2 cellular contexts compared by ENCODE assay signal in the genomic region with DNA sequence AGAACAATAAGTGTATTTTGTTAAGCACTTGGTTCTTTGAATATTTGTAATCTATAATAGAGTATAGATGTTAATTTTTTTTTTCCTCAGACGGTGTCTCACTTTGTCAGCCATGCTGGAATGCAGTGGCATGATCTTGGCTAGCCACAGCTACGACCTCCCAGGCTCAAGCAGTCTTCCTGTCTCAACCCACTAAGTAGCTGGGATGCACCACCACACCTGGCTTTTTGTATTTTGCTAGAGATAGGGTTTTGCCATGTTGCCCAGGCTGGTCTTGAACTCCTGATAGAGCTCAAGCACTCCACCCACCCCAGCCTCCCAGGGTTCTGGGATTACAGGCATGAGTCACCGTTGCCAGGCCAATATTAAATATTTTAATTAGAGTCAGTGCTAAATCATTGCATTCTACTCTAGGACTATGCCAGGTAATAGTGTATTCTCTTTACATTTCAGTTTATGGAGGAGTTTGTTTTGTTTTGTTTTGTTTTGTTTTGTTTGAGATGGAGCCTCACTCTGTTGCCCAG.
TF ChIP-seq lines count a peak whose summit lies in the region.

No MANE protein-coding gene starts in this region.

TF ChIP-seq in A549, 52 proteins besides CTCF, POLR2A, EP300 and RAD21 (continued from another document):
- TF ChIP-seq, protein P1, sequence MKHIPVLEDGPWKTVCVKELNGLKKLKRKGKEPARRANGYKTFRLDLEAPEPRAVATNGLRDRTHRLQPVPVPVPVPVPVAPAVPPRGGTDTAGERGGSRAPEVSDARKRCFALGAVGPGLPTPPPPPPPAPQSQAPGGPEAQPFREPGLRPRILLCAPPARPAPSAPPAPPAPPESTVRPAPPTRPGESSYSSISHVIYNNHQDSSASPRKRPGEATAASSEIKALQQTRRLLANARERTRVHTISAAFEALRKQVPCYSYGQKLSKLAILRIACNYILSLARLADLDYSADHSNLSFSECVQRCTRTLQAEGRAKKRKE (CRISPR knock-in tag; IDR thresholded peaks at IDR 0.05; ENCODE audit: low read depth): no peak
- TF ChIP-seq FOSL2 (IDR thresholded peaks at IDR 0.05): no peak
- peak; percentile 31; the same call in 1 of the 2 replicates for TF ChIP-seq FOSL2 (CRISPR knock-in tag; IDR thresholded peaks at IDR 0.05)
- no peak for TF ChIP-seq PHF8 (IDR thresholded peaks at IDR 0.05; ENCODE audit: borderline replicate concordance, low read depth)
- TF ChIP-seq, protein P2, sequence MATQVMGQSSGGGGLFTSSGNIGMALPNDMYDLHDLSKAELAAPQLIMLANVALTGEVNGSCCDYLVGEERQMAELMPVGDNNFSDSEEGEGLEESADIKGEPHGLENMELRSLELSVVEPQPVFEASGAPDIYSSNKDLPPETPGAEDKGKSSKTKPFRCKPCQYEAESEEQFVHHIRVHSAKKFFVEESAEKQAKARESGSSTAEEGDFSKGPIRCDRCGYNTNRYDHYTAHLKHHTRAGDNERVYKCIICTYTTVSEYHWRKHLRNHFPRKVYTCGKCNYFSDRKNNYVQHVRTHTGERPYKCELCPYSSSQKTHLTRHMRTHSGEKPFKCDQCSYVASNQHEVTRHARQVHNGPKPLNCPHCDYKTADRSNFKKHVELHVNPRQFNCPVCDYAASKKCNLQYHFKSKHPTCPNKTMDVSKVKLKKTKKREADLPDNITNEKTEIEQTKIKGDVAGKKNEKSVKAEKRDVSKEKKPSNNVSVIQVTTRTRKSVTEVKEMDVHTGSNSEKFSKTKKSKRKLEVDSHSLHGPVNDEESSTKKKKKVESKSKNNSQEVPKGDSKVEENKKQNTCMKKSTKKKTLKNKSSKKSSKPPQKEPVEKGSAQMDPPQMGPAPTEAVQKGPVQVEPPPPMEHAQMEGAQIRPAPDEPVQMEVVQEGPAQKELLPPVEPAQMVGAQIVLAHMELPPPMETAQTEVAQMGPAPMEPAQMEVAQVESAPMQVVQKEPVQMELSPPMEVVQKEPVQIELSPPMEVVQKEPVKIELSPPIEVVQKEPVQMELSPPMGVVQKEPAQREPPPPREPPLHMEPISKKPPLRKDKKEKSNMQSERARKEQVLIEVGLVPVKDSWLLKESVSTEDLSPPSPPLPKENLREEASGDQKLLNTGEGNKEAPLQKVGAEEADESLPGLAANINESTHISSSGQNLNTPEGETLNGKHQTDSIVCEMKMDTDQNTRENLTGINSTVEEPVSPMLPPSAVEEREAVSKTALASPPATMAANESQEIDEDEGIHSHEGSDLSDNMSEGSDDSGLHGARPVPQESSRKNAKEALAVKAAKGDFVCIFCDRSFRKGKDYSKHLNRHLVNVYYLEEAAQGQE (IDR thresholded peaks at IDR 0.05): no peak
- no peak for TF ChIP-seq TFCP2L1 (CRISPR knock-in tag; IDR thresholded peaks at IDR 0.05)

TF ChIP-seq in HEK293, 187 proteins besides CTCF, POLR2A, EP300 and RAD21:
- TF ChIP-seq GLIS1 (tag by site-specific recombination; IDR thresholded peaks at IDR 0.05) (0 out of 2 replicates have a peak, but pooled peaks have one; percentile 16), ZNF473 (tag by site-specific recombination; IDR thresholded peaks at IDR 0.05) (no peak)
TF ChIP-seq in HEK293: peak in this region for 1.
